20 cellular contexts compared by ENCODE assay signal in the genomic region with DNA sequence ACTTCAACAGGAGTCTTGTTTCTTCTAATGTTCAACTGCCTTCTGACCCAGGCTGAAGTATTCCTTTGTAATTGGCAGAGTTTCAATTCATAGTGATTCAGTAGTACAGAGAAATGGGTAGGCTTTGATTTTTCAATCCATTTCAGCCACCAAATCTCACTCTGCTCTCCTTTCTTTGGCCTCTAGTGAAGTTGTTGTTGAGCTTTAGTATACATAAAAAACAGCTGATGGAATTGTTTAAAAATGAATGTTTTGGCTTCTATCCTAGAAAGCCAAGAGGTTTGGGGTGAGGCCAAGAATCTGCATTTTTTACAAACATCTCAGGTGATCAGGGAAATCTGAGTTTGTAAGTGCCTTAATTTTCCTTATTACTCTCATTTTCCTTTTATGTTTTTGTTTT.
DNase-seq lines count a peak whose midpoint lies in the region; ATAC-seq and TF ChIP-seq lines count a peak whose summit lies in the region.
"Had no signal": no experiment of that assay in that cellular context is flagged by ENCODE, and none has a peak within 500 bp of the region (broad histone marks: within the 10 kb centered on the region; RNA-seq: fewer than 3 reads in every experiment).

No MANE protein-coding gene starts in this region.

- ATAC-seq in HG03342 (IDR thresholded peaks at IDR 0.05; ENCODE audit: unreplicated experiment), result no peak
- ATAC-seq: natural killer cell, psoas muscle had no signal

- no peaks in the 10 kb centered on the region for H3K9me3 ChIP-seq in fibroblast of lung (ENCODE audit: control insufficient read depth, insufficient read depth, low read depth, low read length)
- no peaks in the 10 kb centered on the region for H3K9me3 ChIP-seq in thyroid gland
- H3K9me3 ChIP-seq in spleen, result peaks cover 0 to 22% (median 6%) of the 10 kb centered on the region in 8 donors
- H3K9me3 ChIP-seq: lower lobe of right lung, psoas muscle had no signal

- H3K9ac ChIP-seq in fibroblast of lung (ENCODE audit: insufficient read depth, low read length), result no peak overlapping the region

- H3K27ac ChIP-seq in fibroblast of lung (ENCODE audit: insufficient read depth, low read length) (no peak overlapping the region), thyroid gland (peak overlapping the region; percentile 51 to 76 (median 70)), spleen (no peak overlapping the region)
- H3K27ac ChIP-seq: cardiac muscle cell, lower lobe of right lung, psoas muscle had no signal

- no peaks in the 10 kb centered on the region for H3K79me2 ChIP-seq in fibroblast of lung (ENCODE audit: control insufficient read depth, insufficient read depth, low read length)

- peak overlapping the region; percentile 13 for H3K4me2 ChIP-seq in fibroblast of lung (ENCODE audit: extremely low read depth, insufficient read depth, low read length)

- H3K36me3 ChIP-seq in fibroblast of lung (ENCODE audit: control insufficient read depth, insufficient read depth, low read length) (no peaks in the 10 kb centered on the region), thyroid gland (no peaks in the 10 kb centered on the region), spleen (no peaks in the 10 kb centered on the region)
- H3K36me3 ChIP-seq: cardiac muscle cell, lower lobe of right lung had no signal

- H4K20me1 ChIP-seq in fibroblast of lung (ENCODE audit: control insufficient read depth, extremely low read depth, insufficient read depth, low read length), result no peaks in the 10 kb centered on the region

- H3K4me1 ChIP-seq in fibroblast of lung (ENCODE audit: control insufficient read depth, extremely low read depth, insufficient read depth, low read length), result peaks cover 2% of the 10 kb centered on the region
- peaks cover 18 to 20% of the 10 kb centered on the region in 2 donors for H3K4me1 ChIP-seq in thyroid gland
- no peaks in the 10 kb centered on the region for H3K4me1 ChIP-seq in spleen
- H3K4me1 ChIP-seq: lower lobe of right lung, psoas muscle had no signal

- TF ChIP-seq CTCF in fibroblast of lung (conservative IDR thresholded peaks at IDR 0.05 in 1 of 2, IDR thresholded peaks at IDR 0.05 in 1 of 2; ENCODE audit: low read depth in 1 of 2, low read length in 2 of 2), result no peak
- TF ChIP-seq CTCF in thyroid gland (IDR thresholded peaks at IDR 0.05), result peak in 1 of 6 experiments; percentile 7
- no peak for TF ChIP-seq CTCF in spleen (IDR thresholded peaks at IDR 0.05 in 8 of 11, conservative IDR thresholded peaks at IDR 0.05 in 3 of 11)

- intact Hi-C loops in thyroid gland (cut with DNase I), result no loop called here
- intact Hi-C loops in spleen (cut with DNase I; ENCODE audit: low total_unique reads), result no loop called here

- DNase-seq in NCI-H2029 treated with DMSO at 0.1 percent for 48 hours (lab: John Stamatoyannopoulos, UW), result peak; percentile 34
- no peak for DNase-seq in NCI-H2029 (lab: John Stamatoyannopoulos, UW)
- DNase-seq in amniotic epithelial cell (ENCODE audit: low read depth), result peak; percentile 14
- DNase-seq in fibroblast of lung (ENCODE audit: low read depth in 2 of 2), result peak in 1 of 2 donors; percentile 36
- no peak for DNase-seq in thyroid gland
- DNase-seq in spleen, result no peak
- DNase-seq in iPS-NIHi11 (ENCODE audit: low spot score), result no peak
- DNase-seq: ACHN; activated CD4-positive, alpha-beta T cell treated with anti-CD3 and anti-CD28 coated beads for 48 hours; activated naive CD4-positive, alpha-beta T cell treated with Interleukin-2 at 50 U/mL for 16 hours; CD4-positive, CD25-positive, alpha-beta regulatory T cell; effector CD8-positive, alpha-beta T cell; lower lobe of right lung; natural killer cell; NCI-H1694; NCI-H524 treated with DMSO at 0.1 percent for 48 hours; psoas muscle; stimulated activated naive CD4-positive, alpha-beta T cell treated with Interleukin-2 at 50 U/mL for 16 hours had no signal

- H2AFZ ChIP-seq in fibroblast of lung (ENCODE audit: low read length), result no peak overlapping the region

- H3K27me3 ChIP-seq in fibroblast of lung (ENCODE audit: control insufficient read depth, insufficient read depth, low read length) (no peaks in the 10 kb centered on the region), thyroid gland (no peaks in the 10 kb centered on the region), spleen (replicated peaks in 1 of 7) (no peaks in the 10 kb centered on the region)
- H3K27me3 ChIP-seq: cardiac muscle cell had no signal

- no peak for TF ChIP-seq POLR2A in thyroid gland (IDR thresholded peaks at IDR 0.05)
- no peak for TF ChIP-seq POLR2A in spleen (IDR thresholded peaks at IDR 0.05)

- H3K4me3 ChIP-seq in fibroblast of lung (replicated peaks in 1 of 4; ENCODE audit: control extremely low read depth in 1 of 4, insufficient read depth in 1 of 4, low read depth in 3 of 4, low read length in 4 of 4) (no peak overlapping the region), thyroid gland (replicated peaks in 1 of 3) (no peak overlapping the region), spleen (no peak overlapping the region)
- H3K4me3 ChIP-seq: cardiac muscle cell, lower lobe of right lung, psoas muscle had no signal

Comparison
In these comparisons a context has a peak if more than half of its experiments do, and no peak if none do; other contexts are left out.
1. DNase-seq: peak in NCI-H2029 treated with DMSO at 0.1 percent for 48 hours (single experiment) and amniotic epithelial cell (single experiment); none in NCI-H2029 (single experiment), thyroid gland (0 of 2), spleen (single experiment) and iPS-NIHi11 (single experiment).
2. H3K27ac ChIP-seq: peak in thyroid gland (3 of 3); none in fibroblast of lung (single experiment) and spleen (0 of 8).